21 cellular contexts compared by ENCODE assay signal in genomic region chr5:109756543-109757186, GRCh38.
"Had no signal": no experiment of that assay in that cellular context is flagged by ENCODE, and none has a peak within 500 bp of the region (broad histone marks: within the 10 kb centered on the region; RNA-seq: fewer than 3 reads in every experiment).

No MANE protein-coding gene starts in this region.

- H3K27me3 ChIP-seq: foreskin keratinocyte, ovary, sigmoid colon, spleen, upper lobe of right lung had no signal

- H3K27ac ChIP-seq: foreskin keratinocyte, ovary, sigmoid colon, spleen, thoracic aorta, upper lobe of right lung had no signal

- H3K4me3 ChIP-seq: ovary, sigmoid colon, spleen, thoracic aorta, upper lobe of right lung had no signal

- H3K27ac Mint-ChIP-seq: activated CD4-positive, alpha-beta memory T cell treated with anti-CD3 and anti-CD28 coated beads, Interleukin-2, amount 10 ng/mL, durations not matched to agents 7 days and 5 days; activated naive CD8-positive, alpha-beta T cell treated with anti-CD3 and anti-CD28 coated beads, Interleukin-2, amount 10 ng/mL, durations not matched to agents 7 days and 5 days; endodermal cell; stimulated activated naive B cell treated with anti-CD40 and anti-IgM and Interleukin-4, amounts not matched to agents 10 μg/mL and 1 μg/mL and 100 μg/mL, for 72 hours had no signal

- ATAC-seq: activated CD8-positive, alpha-beta memory T cell treated with anti-CD3 and anti-CD28 coated beads, Interleukin-2, amount 10 ng/mL, durations not matched to agents 7 days and 5 days; foreskin keratinocyte; left colon; stimulated activated naive B cell treated with anti-CD40 and anti-IgM and Interleukin-4, amounts not matched to agents 10 μg/mL and 1 μg/mL and 100 μg/mL, for 72 hours; upper lobe of right lung had no signal

- H3K4me1 ChIP-seq: upper lobe of right lung had no signal

- H3K36me3 ChIP-seq: ovary, thoracic aorta had no signal

- DNase-seq: activated B cell treated with CpG ODN at 0.5 μM for 24 hours; activated CD4-positive, alpha-beta memory T cell treated with anti-CD3 and anti-CD28 coated beads, Interleukin-2, amount 10 ng/mL, durations not matched to agents 7 days and 5 days; activated CD4-positive, alpha-beta T cell treated with anti-CD3 and anti-CD28 coated beads for 4 hours; activated CD8-positive, alpha-beta memory T cell treated with anti-CD3 and anti-CD28 coated beads, Interleukin-2, amount 10 ng/mL, durations not matched to agents 7 days and 5 days; activated naive CD8-positive, alpha-beta T cell treated with anti-CD3 and anti-CD28 coated beads, Interleukin-2, amount 10 ng/mL, durations not matched to agents 7 days and 5 days; amygdala; caudate nucleus; endodermal cell; foreskin keratinocyte; glutamatergic neuron; hippocampal formation; islet precursor cell; left colon; mammary epithelial cell; ovary; sigmoid colon; spleen; stimulated activated CD4-positive, alpha-beta T cell treated with anti-CD3 and anti-CD28 coated beads, Interleukin-4, amount 100 ng/mL, for 4 hours; stimulated activated naive B cell treated with anti-CD40 and anti-IgM and Interleukin-4, amounts not matched to agents 10 μg/mL and 1 μg/mL and 100 μg/mL, for 72 hours; upper lobe of right lung had no signal

- H3K4me3 Mint-ChIP-seq: activated B cell treated with CpG ODN at 0.5 μM for 24 hours; activated CD4-positive, alpha-beta memory T cell treated with anti-CD3 and anti-CD28 coated beads, Interleukin-2, amount 10 ng/mL, durations not matched to agents 7 days and 5 days; activated CD8-positive, alpha-beta memory T cell treated with anti-CD3 and anti-CD28 coated beads, Interleukin-2, amount 10 ng/mL, durations not matched to agents 7 days and 5 days; activated naive CD8-positive, alpha-beta T cell treated with anti-CD3 and anti-CD28 coated beads, Interleukin-2, amount 10 ng/mL, durations not matched to agents 7 days and 5 days; endodermal cell; stimulated activated naive B cell treated with anti-CD40 and anti-IgM and Interleukin-4, amounts not matched to agents 10 μg/mL and 1 μg/mL and 100 μg/mL, for 72 hours had no signal

- H3K27me3 Mint-ChIP-seq: activated B cell treated with CpG ODN at 0.5 μM for 24 hours; activated CD4-positive, alpha-beta memory T cell treated with anti-CD3 and anti-CD28 coated beads, Interleukin-2, amount 10 ng/mL, durations not matched to agents 7 days and 5 days; activated CD8-positive, alpha-beta memory T cell treated with anti-CD3 and anti-CD28 coated beads, Interleukin-2, amount 10 ng/mL, durations not matched to agents 7 days and 5 days; activated naive CD8-positive, alpha-beta T cell treated with anti-CD3 and anti-CD28 coated beads, Interleukin-2, amount 10 ng/mL, durations not matched to agents 7 days and 5 days; stimulated activated naive B cell treated with anti-CD40 and anti-IgM and Interleukin-4, amounts not matched to agents 10 μg/mL and 1 μg/mL and 100 μg/mL, for 72 hours had no signal
